In genomic region chr17:64406321-64407200, GRCh38 we compare ENCODE assay signal across 1 cellular context.
TF ChIP-seq lines count a peak whose summit lies in the region.

No MANE protein-coding gene starts in this region.

TF ChIP-seq in WTC11, 78 proteins besides CTCF, POLR2A, EP300 and RAD21 (continued from another document):
- no peak for TF ChIP-seq STAT6 (CRISPR knock-in tag; conservative IDR thresholded peaks at IDR 0.05; ENCODE audit: low read depth)
- no peak for TF ChIP-seq MAX (CRISPR knock-in tag; IDR thresholded peaks at IDR 0.05)
TF ChIP-seq in WTC11: peak in this region for 0.
